ENCODE assay signal across 8 cellular contexts in genomic region chr19:35994868-35995654, GRCh38. TPM values are rescaled to one million over a fixed set of nuclear protein-coding genes. Genes with fewer than 3 reads are reported as not detected.
DNase-seq lines count a peak whose midpoint lies in the region; ATAC-seq and TF ChIP-seq lines count a peak whose summit lies in the region.

A gene with protein sequence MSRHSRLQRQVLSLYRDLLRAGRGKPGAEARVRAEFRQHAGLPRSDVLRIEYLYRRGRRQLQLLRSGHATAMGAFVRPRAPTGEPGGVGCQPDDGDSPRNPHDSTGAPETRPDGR (plus strand): TSS chr19:35995188. CDS start chr19:35995275, 87 bp downstream.

- CTCF ChIA-PET in AG04449 (lab: Yijun Ruan, JAX) (interaction anchor here (0.8 to 1.7 kb wide), 5 partner anchors 11 to 113 kb away, joined by 4 to 6 read pairs (median 4); partner anchors contain the start of genes ALKBH6 and THAP8), WTC11 (lab: Charles Lee) (interaction anchor here (0.8 to 2.6 kb wide), 21 partner anchors 12 to 125 kb away, joined by 3 to 11 read pairs (median 4); partner anchors contain the start of genes ALKBH6, SYNE4 and THAP8)

- intact Hi-C loops in spleen (cut with DNase I; ENCODE audit: low total_unique reads), result no loop called here

- H3K36me3 ChIP-seq in spleen, result peaks cover 0 to 22% (median 9%) of the 10 kb centered on the region in 6 donors

- peak within 1 kb of the TSS; percentile 78 for H3K4me3 ChIP-seq in AG04449 (ENCODE audit: low read depth, low read length)
- H3K4me3 ChIP-seq in cardiac fibroblast (replicated peaks in 1 of 2; ENCODE audit: low read depth in 2 of 2, low read length in 2 of 2), result peak within 1 kb of the TSS; percentile 63 to 80
- peak within 1 kb of the TSS; percentile 81 to 99 (median 92) for H3K4me3 ChIP-seq in spleen

- TF ChIP-seq CTCF in AG04449 (IDR thresholded peaks at IDR 0.05; ENCODE audit: insufficient read depth, low read length, missing control alignments) (no peak), WTC11 (IDR thresholded peaks at IDR 0.05) (no peak), cardiac fibroblast (IDR thresholded peaks at IDR 0.05; ENCODE audit: low read depth, low read length) (no peak), spleen (IDR thresholded peaks at IDR 0.05 in 8 of 11, conservative IDR thresholded peaks at IDR 0.05 in 3 of 11) (peak in 4 of 11 experiments; percentile 24 to 48 (median 36))

- peak within 1 kb of the TSS; percentile 79 to 93 (median 90) for H3K27ac ChIP-seq in spleen

- peak within 1 kb of the TSS; percentile 86 for H3K4me3 Mint-ChIP-seq in WTC11

- ATAC-seq in GM18868 (IDR thresholded peaks at IDR 0.05; ENCODE audit: unreplicated experiment) (peak; percentile 84), HG03135 (IDR thresholded peaks at IDR 0.05; ENCODE audit: unreplicated experiment) (peak; percentile 83), WTC11 (peak; percentile 64)

- peaks cover 6% of the 10 kb centered on the region for H3K27me3 Mint-ChIP-seq in WTC11 (ENCODE audit: low read depth)

- H3K27ac Mint-ChIP-seq in WTC11, result peak within 1 kb of the TSS; percentile 94

- 0 to 1% (median 0%) methylated on average over 27 to 86 of the region's 86 CpGs for WGBS in spleen, 5 donors

- H3K9me3 Mint-ChIP-seq in WTC11, result no peaks in the 10 kb centered on the region

- H3K4me1 ChIP-seq in spleen, result peaks cover 16 to 61% (median 39%) of the 10 kb centered on the region in 6 donors

- DNase-seq in AG04449 (ENCODE audit: low read depth, low spot score), result peak; percentile 26
- DNase-seq in NCI-H2227 (lab: John Stamatoyannopoulos, UW; ENCODE audit: unreplicated experiment), result peak; percentile 100
- peak; percentile 96 for DNase-seq in WTC11 (ENCODE audit: low spot score)
- DNase-seq in cardiac fibroblast (ENCODE audit: low read depth in 2 of 2), result peak; percentile 93 to 95
- peak; percentile 98 for DNase-seq in inferior parietal cortex (ENCODE audit: extremely low spot score)
- peak; percentile 100 for DNase-seq in spleen

- H3K9me3 ChIP-seq in spleen, result no peaks in the 10 kb centered on the region

- peaks cover 14% of the 10 kb centered on the region for H3K4me1 Mint-ChIP-seq in WTC11

- no peaks in the 10 kb centered on the region for H3K27me3 ChIP-seq in spleen (replicated peaks in 1 of 7)

- peak in 2 of 3 donors; percentile 33 to 70 for TF ChIP-seq POLR2A in spleen (IDR thresholded peaks at IDR 0.05)

- POLR2A ChIA-PET in AG04449 (lab: Yijun Ruan, JAX), result interaction anchor here (0.9 to 1.9 kb wide), 3 partner anchors 19 to 47 kb away, joined by 3 to 4 read pairs (median 4); partner anchors contain the start of gene ALKBH6
- POLR2A ChIA-PET in WTC11 (lab: Charles Lee), result interaction anchor here (1.0 to 1.3 kb wide), 2 partner anchors 13 to 19 kb away, joined by 3 to 8 read pairs; partner anchors contain the start of genes ALKBH6 and SYNE4

- no peaks in the 10 kb centered on the region for H3K36me3 Mint-ChIP-seq in WTC11

TF ChIP-seq in WTC11, 78 proteins besides CTCF, POLR2A, EP300 and RAD21 (continues in another document):
- TF ChIP-seq SP1 (CRISPR knock-in tag; conservative IDR thresholded peaks at IDR 0.05) (peak; percentile 98), ELF4 (CRISPR knock-in tag; IDR thresholded peaks at IDR 0.05; ENCODE audit: low read depth) (no peak), MAX (CRISPR knock-in tag; IDR thresholded peaks at IDR 0.05) (peak; percentile 78), NR2C2 (CRISPR knock-in tag; IDR thresholded peaks at IDR 0.05) (peak; percentile 69; the same call in 1 of the 2 replicates), FOXK1 (CRISPR knock-in tag; IDR thresholded peaks at IDR 0.05) (peak; percentile 39; the same call in 1 of the 2 replicates), ZNF416 (CRISPR knock-in tag; IDR thresholded peaks at IDR 0.05) (peak; percentile 10; the same call in 1 of the 2 replicates), OVOL2 (CRISPR knock-in tag; IDR thresholded peaks at IDR 0.05; ENCODE audit: borderline replicate concordance) (no peak), GTF2I (CRISPR knock-in tag; conservative IDR thresholded peaks at IDR 0.05) (no peak), RORB (CRISPR knock-in tag; IDR thresholded peaks at IDR 0.05) (no peak), ZNF317 (CRISPR knock-in tag; IDR thresholded peaks at IDR 0.05; ENCODE audit: borderline replicate concordance, low read depth) (0 out of 2 replicates have a peak, but pooled peaks have one; percentile 39), GABPB1 (CRISPR knock-in tag; IDR thresholded peaks at IDR 0.05) (peak; percentile 83), FOXP1 (CRISPR knock-in tag; IDR thresholded peaks at IDR 0.05; ENCODE audit: borderline replicate concordance) (peak; percentile 71), FOXP4 (CRISPR knock-in tag; IDR thresholded peaks at IDR 0.05) (peak; percentile 69), HMGXB4 (CRISPR knock-in tag; IDR thresholded peaks at IDR 0.05) (peak; percentile 87; the same call in 1 of the 2 replicates)
- TF ChIP-seq, protein P1, sequence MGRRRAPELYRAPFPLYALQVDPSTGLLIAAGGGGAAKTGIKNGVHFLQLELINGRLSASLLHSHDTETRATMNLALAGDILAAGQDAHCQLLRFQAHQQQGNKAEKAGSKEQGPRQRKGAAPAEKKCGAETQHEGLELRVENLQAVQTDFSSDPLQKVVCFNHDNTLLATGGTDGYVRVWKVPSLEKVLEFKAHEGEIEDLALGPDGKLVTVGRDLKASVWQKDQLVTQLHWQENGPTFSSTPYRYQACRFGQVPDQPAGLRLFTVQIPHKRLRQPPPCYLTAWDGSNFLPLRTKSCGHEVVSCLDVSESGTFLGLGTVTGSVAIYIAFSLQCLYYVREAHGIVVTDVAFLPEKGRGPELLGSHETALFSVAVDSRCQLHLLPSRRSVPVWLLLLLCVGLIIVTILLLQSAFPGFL (CRISPR knock-in tag; IDR thresholded peaks at IDR 0.05; ENCODE audit: borderline replicate concordance), result 0 out of 2 replicates have a peak, but pooled peaks have one; percentile 26
- TF ChIP-seq, protein P2, sequence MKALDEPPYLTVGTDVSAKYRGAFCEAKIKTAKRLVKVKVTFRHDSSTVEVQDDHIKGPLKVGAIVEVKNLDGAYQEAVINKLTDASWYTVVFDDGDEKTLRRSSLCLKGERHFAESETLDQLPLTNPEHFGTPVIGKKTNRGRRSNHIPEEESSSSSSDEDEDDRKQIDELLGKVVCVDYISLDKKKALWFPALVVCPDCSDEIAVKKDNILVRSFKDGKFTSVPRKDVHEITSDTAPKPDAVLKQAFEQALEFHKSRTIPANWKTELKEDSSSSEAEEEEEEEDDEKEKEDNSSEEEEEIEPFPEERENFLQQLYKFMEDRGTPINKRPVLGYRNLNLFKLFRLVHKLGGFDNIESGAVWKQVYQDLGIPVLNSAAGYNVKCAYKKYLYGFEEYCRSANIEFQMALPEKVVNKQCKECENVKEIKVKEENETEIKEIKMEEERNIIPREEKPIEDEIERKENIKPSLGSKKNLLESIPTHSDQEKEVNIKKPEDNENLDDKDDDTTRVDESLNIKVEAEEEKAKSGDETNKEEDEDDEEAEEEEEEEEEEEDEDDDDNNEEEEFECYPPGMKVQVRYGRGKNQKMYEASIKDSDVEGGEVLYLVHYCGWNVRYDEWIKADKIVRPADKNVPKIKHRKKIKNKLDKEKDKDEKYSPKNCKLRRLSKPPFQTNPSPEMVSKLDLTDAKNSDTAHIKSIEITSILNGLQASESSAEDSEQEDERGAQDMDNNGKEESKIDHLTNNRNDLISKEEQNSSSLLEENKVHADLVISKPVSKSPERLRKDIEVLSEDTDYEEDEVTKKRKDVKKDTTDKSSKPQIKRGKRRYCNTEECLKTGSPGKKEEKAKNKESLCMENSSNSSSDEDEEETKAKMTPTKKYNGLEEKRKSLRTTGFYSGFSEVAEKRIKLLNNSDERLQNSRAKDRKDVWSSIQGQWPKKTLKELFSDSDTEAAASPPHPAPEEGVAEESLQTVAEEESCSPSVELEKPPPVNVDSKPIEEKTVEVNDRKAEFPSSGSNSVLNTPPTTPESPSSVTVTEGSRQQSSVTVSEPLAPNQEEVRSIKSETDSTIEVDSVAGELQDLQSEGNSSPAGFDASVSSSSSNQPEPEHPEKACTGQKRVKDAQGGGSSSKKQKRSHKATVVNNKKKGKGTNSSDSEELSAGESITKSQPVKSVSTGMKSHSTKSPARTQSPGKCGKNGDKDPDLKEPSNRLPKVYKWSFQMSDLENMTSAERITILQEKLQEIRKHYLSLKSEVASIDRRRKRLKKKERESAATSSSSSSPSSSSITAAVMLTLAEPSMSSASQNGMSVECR (CRISPR knock-in tag; IDR thresholded peaks at IDR 0.05; ENCODE audit: borderline replicate concordance), result peak; percentile 59; the same call in 1 of the 2 replicates

RNA-seq across cellular contexts. Expression of the gene that starts here (rescaled TPM):
- total RNA-seq in WTC11 (2021) (19.5 to 20.8 TPM (median 20.4 TPM) in 3 replicates), spleen (10 to 100 TPM; 14.6 to 34.8 (median 16.3) TPM)
- 10 to 100 TPM; 26.5 to 35.6 (median 33.6) TPM for polyA plus RNA-seq in spleen

Comparison
In these comparisons a context has a peak if more than half of its experiments do, and no peak if none do; other contexts are left out.
1. Peak in every context shown above with its lines: DNase-seq, ATAC-seq, H3K4me3 ChIP-seq and H3K27ac ChIP-seq.
2. DNase-seq: peak in every context shown above with its lines; median percentile 100 in NCI-H2227; 100 in spleen; 98 in inferior parietal cortex; 96 in WTC11; 94 in cardiac fibroblast; 26 in AG04449.